1 cellular context compared by ENCODE assay signal in the genomic region with DNA sequence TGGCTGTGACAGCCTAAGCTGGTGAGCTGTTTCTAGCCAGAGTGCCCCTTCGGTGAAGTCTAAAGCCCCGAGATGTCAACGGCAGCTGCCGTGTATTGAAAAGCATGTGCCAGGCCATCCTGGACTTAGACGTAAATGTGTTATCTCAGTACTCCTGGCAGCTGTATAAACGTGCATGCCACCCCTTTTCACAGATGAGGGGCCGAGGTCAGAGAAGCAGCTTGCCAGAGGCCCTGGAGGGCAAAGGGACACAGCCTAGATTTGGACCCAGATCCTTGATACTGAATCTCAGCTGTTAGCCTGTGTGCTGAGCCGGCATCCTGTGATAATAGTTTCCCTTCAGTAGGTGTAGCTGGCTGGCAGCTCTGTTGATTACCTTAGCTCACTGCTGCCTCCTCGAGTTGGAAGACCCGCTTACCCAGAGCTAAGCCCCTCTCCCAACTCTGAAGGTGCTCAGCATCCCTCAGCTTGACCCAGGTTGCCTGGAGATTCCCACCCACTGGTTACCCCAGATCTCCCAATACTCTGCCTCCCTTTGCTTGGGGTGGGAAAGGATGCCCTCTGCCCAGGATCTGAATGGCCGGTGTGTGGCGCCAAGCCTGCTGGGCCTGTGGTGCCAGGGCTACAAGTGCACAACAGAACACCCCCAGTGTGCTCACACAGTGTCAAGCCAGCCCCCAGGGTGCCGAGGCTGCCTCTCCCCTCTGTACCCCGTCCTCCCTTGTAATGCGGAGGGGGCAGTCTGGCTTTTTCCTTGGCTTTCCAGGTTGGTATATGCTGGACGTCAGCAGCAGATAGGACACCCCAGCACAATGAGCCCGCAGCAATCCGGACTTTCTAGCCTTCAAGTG.
TF ChIP-seq lines count a peak whose summit lies in the region.

No MANE protein-coding gene starts in this region.

TF ChIP-seq in endothelial cell of umbilical vein, 7 proteins besides CTCF, POLR2A, EP300 and RAD21 (continued from another document):
- TF ChIP-seq, protein P1, sequence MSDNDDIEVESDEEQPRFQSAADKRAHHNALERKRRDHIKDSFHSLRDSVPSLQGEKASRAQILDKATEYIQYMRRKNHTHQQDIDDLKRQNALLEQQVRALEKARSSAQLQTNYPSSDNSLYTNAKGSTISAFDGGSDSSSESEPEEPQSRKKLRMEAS (IDR thresholded peaks at IDR 0.05; ENCODE audit: insufficient read depth, insufficient read length): no peak
- TF ChIP-seq EZH2 (IDR thresholded peaks at IDR 0.05; ENCODE audit: borderline replicate concordance, low read depth, low read length, severe bottlenecking) (no peak), JUN (IDR thresholded peaks at IDR 0.05; ENCODE audit: borderline replicate concordance, insufficient read depth, insufficient read length, low read depth) (no peak), MYC (IDR thresholded peaks at IDR 0.05; ENCODE audit: low read depth, low read length) (no peak), FOS (IDR thresholded peaks at IDR 0.05; ENCODE audit: borderline replicate concordance, insufficient read depth, low read length) (no peak), GATA2 (IDR thresholded peaks at IDR 0.05; ENCODE audit: insufficient read depth, insufficient read length, low read depth, low read length) (no peak)
TF ChIP-seq in endothelial cell of umbilical vein: peak in this region for 0.
